Comparison of ENCODE assay signal across 25 cellular contexts in the genomic region with DNA sequence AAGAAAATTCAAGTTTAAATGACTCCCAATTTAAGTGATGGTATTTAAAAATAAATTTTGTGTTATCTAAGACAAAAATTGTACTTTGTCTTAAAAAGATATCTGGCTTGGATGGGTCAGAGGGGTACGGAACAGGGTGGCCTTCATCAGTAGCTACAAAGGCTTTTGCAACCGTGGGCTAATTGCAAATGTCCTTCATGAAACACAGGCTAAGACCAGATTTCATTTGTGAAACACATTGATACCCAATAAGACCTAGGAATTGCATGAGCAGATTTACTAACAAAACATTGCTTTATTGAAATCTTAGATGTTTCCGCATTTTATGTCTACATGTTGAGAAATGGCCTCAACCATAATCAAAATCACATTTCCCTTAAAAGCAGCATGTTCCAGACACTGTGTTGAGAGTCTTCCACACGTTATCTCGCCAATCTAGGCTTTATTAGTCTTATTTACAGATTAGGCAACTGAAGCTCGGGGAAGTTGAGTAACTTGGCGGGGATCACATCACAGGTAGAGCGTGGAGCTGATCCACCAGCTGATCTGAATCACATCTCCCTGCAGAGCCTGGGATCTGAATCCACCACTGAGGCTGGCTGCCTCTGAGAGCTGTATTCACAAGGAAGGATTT. TPM values are rescaled to one million over a fixed set of nuclear protein-coding genes. Genes with fewer than 3 reads are reported as not detected.
"Had no signal": no experiment of that assay in that cellular context is flagged by ENCODE, and none has a peak within 500 bp of the region (broad histone marks: within the 10 kb centered on the region; RNA-seq: fewer than 3 reads in every experiment).

No MANE protein-coding gene starts in this region.

- H3K4me1 ChIP-seq: gastroesophageal sphincter, right atrium auricular region, tibial nerve, uterus had no signal

- H3K27me3 ChIP-seq: cardiac muscle cell, right atrium auricular region, tibial nerve, uterus had no signal

- H3K27ac ChIP-seq: cardiac muscle cell, gastroesophageal sphincter, right atrium auricular region, tibial nerve, uterus had no signal

- H3K36me3 ChIP-seq: cardiac muscle cell, gastroesophageal sphincter, right atrium auricular region, tibial nerve, uterus had no signal

- H3K4me3 Mint-ChIP-seq: activated naive CD4-positive, alpha-beta T cell treated with anti-CD3 and anti-CD28 coated beads for 36 hours; activated naive CD8-positive, alpha-beta T cell treated with anti-CD3 and anti-CD28 coated beads, Interleukin-2, amount 50 U/mL, for 24 hours; activated T-helper 17 cell treated with anti-CD3 and anti-CD28 coated beads, Interleukin-2, amount 50 U/mL, for 72 hours; nephron; T-helper 2 cell treated with Interferon-gamma antibody and Interleukin-4, amounts not matched to agents 5 μg/mL and 100 μg/mL, for 36 hours had no signal

- H3K4me1 Mint-ChIP-seq: activated naive CD8-positive, alpha-beta T cell treated with anti-CD3 and anti-CD28 coated beads, Interleukin-2, amount 50 U/mL, for 24 hours; activated T-helper 17 cell treated with anti-CD3 and anti-CD28 coated beads, Interleukin-2, amount 50 U/mL, for 72 hours; nephron had no signal

- H3K27ac Mint-ChIP-seq: activated naive CD4-positive, alpha-beta T cell treated with anti-CD3 and anti-CD28 coated beads for 36 hours; activated naive CD8-positive, alpha-beta T cell treated with anti-CD3 and anti-CD28 coated beads, Interleukin-2, amount 50 U/mL, for 24 hours; activated T-helper 17 cell treated with anti-CD3 and anti-CD28 coated beads, Interleukin-2, amount 50 U/mL, for 72 hours; nephron; progenitor cell of endocrine pancreas; T-helper 2 cell treated with Interferon-gamma antibody and Interleukin-4, amounts not matched to agents 5 μg/mL and 100 μg/mL, for 36 hours had no signal

- ATAC-seq: activated naive CD8-positive, alpha-beta T cell treated with anti-CD3 and anti-CD28 coated beads, Interleukin-2, amount 50 U/mL, for 24 hours; activated T-helper 17 cell treated with anti-CD3 and anti-CD28 coated beads, Interleukin-2, amount 50 U/mL, for 72 hours; gastroesophageal sphincter; left ventricle myocardium superior had no signal

- DNase-seq: activated CD4-positive, alpha-beta T cell treated with anti-CD3 and anti-CD28 coated beads, Interleukin-2, amount 50 U/mL, for 1 hour; activated CD4-positive, CD25-positive, alpha-beta regulatory T cell; activated naive CD4-positive, alpha-beta T cell treated with anti-CD3 and anti-CD28 coated beads for 36 hours; activated naive CD8-positive, alpha-beta T cell treated with anti-CD3 and anti-CD28 coated beads, Interleukin-2, amount 50 U/mL, for 24 hours; left ventricle myocardium superior; occipital lobe; small intestine; stimulated activated CD4-positive, alpha-beta T cell treated with anti-CD3 and anti-CD28 coated beads, Interleukin-4, amount 100 ng/mL, for 24 hours; stimulated activated naive CD4-positive, alpha-beta T cell; substantia nigra; uterus had no signal

- H3K9me3 Mint-ChIP-seq: activated naive CD4-positive, alpha-beta T cell treated with anti-CD3 and anti-CD28 coated beads for 36 hours; activated naive CD8-positive, alpha-beta T cell treated with anti-CD3 and anti-CD28 coated beads, Interleukin-2, amount 50 U/mL, for 24 hours; activated T-helper 17 cell treated with anti-CD3 and anti-CD28 coated beads, Interleukin-2, amount 50 U/mL, for 72 hours; nephron; T-helper 2 cell treated with Interferon-gamma antibody and Interleukin-4, amounts not matched to agents 5 μg/mL and 100 μg/mL, for 36 hours had no signal

- H3K9me3 ChIP-seq: gastroesophageal sphincter, right atrium auricular region, tibial nerve, uterus had no signal

- H3K4me3 ChIP-seq: cardiac muscle cell, gastroesophageal sphincter, right atrium auricular region, tibial nerve, uterus had no signal

RNA-seq across cellular contexts. Expression of gene FBXO39, which starts 21.8 kb away (rescaled TPM):
- total RNA-seq: activated CD8-positive, alpha-beta memory T cell treated with anti-CD3 and anti-CD28 coated beads for 36 hours; activated naive CD4-positive, alpha-beta T cell treated with anti-CD3 and anti-CD28 coated beads for 36 hours; cardiac muscle cell; kidney epithelial cell; left ventricle myocardium superior; occipital lobe; progenitor cell of endocrine pancreas; right atrium auricular region had no signal
- polyA plus RNA-seq: cardiac muscle cell had no signal

RNA-seq across cellular contexts. Expression of gene TEKT1, which starts 33.7 kb away (rescaled TPM):
- total RNA-seq: activated CD8-positive, alpha-beta memory T cell treated with anti-CD3 and anti-CD28 coated beads for 36 hours; activated naive CD4-positive, alpha-beta T cell treated with anti-CD3 and anti-CD28 coated beads for 36 hours; activated T-helper 17 cell treated with anti-CD3 and anti-CD28 coated beads, Interleukin-2, amount 50 U/mL, for 72 hours; astrocyte; cardiac muscle cell; dermis microvascular lymphatic vessel endothelial cell; kidney epithelial cell; left ventricle myocardium superior; mesenteric fat pad; progenitor cell of endocrine pancreas; right atrium auricular region; tibial nerve had no signal
- polyA plus RNA-seq: cardiac muscle cell, esophagus, small intestine had no signal

RNA-seq across cellular contexts. Expression of gene XAF1, which starts 42.0 kb away (rescaled TPM):
- total RNA-seq: cardiac muscle cell, progenitor cell of endocrine pancreas had no signal
- polyA plus RNA-seq: cardiac muscle cell had no signal
